In genomic region chr3:187085021-187085666, GRCh38 we compare ENCODE assay signal across 18 cellular contexts.
"Had no signal": no experiment of that assay in that cellular context is flagged by ENCODE, and none has a peak within 500 bp of the region (broad histone marks: within the 10 kb centered on the region; RNA-seq: fewer than 3 reads in every experiment).

No MANE protein-coding gene starts in this region.

- H3K4me1 ChIP-seq: adrenal gland, upper lobe of right lung had no signal

- H3K36me3 ChIP-seq: adrenal gland, heart left ventricle, neutrophil, right atrium auricular region, upper lobe of right lung had no signal

- H3K4me3 Mint-ChIP-seq: activated naive CD4-positive, alpha-beta T cell treated with anti-CD3 and anti-CD28 coated beads, Interleukin-2, amount 50 U/mL, for 24 hours; immature natural killer cell; stimulated activated naive CD8-positive, alpha-beta T cell treated with anti-CD3 and anti-CD28 coated beads, Interleukin-15, Interleukin-2, amounts not matched to agents 100 ng/mL and 50 ng/mL, for 24 hours had no signal

- H3K27ac ChIP-seq: neutrophil, right atrium auricular region, upper lobe of right lung had no signal

- ATAC-seq: activated CD4-positive, CD25-positive, alpha-beta regulatory T cell treated with anti-CD3 and anti-CD28 coated beads, Interleukin-2, amount 50 U/mL, for 24 hours; mucosa of descending colon; naive thymus-derived CD8-positive, alpha-beta T cell; upper lobe of right lung had no signal

- H3K27me3 Mint-ChIP-seq: activated naive CD4-positive, alpha-beta T cell treated with anti-CD3 and anti-CD28 coated beads, Interleukin-2, amount 50 U/mL, for 24 hours; naive thymus-derived CD8-positive, alpha-beta T cell; stimulated activated naive CD8-positive, alpha-beta T cell treated with anti-CD3 and anti-CD28 coated beads, Interleukin-15, Interleukin-2, amounts not matched to agents 100 ng/mL and 50 ng/mL, for 24 hours had no signal

- H3K27me3 ChIP-seq: adrenal gland, heart left ventricle, neutrophil, right atrium auricular region, upper lobe of right lung had no signal

- H3K4me3 ChIP-seq: adrenal gland, heart left ventricle, mucosa of descending colon, right atrium auricular region, smooth muscle cell, upper lobe of right lung had no signal

- DNase-seq: activated CD4-positive, alpha-beta T cell treated with anti-CD3 and anti-CD28 coated beads, Interleukin-2, amount 50 U/mL, for 4 hours; activated T-cell treated with anti-CD3 and anti-CD28 coated beads, Interleukin-2, amount 50 U/mL, for 1 hour; adrenal gland; caudate nucleus; effector memory CD4-positive, alpha-beta T cell; heart left ventricle; immature natural killer cell; mammary epithelial cell; mucosa of descending colon; naive thymus-derived CD8-positive, alpha-beta T cell; posterior cingulate gyrus; upper lobe of right lung had no signal

- H3K27ac Mint-ChIP-seq: activated naive CD4-positive, alpha-beta T cell treated with anti-CD3 and anti-CD28 coated beads, Interleukin-2, amount 50 U/mL, for 24 hours; immature natural killer cell; stimulated activated naive CD8-positive, alpha-beta T cell treated with anti-CD3 and anti-CD28 coated beads, Interleukin-15, Interleukin-2, amounts not matched to agents 100 ng/mL and 50 ng/mL, for 24 hours had no signal
